ENCODE assay signal across 8 cellular contexts in genomic region chr1:26889580-26890466, GRCh38. TPM values are rescaled to one million over a fixed set of nuclear protein-coding genes. Genes with fewer than 3 reads are reported as not detected.
DNase-seq lines count a peak whose midpoint lies in the region; TF ChIP-seq lines count a peak whose summit lies in the region.

Gene GPN2, minus strand, starts transcription at chr1:26890283. Its CDS starts 187 bp downstream, at chr1:26890096.

- TF ChIP-seq CTCF in GM10248 (IDR thresholded peaks at IDR 0.05; ENCODE audit: control extremely low read depth, extremely low read depth, low read depth, missing control alignments) (no peak), HFFc6 (IDR thresholded peaks at IDR 0.05) (no peak), NB4 (IDR thresholded peaks at IDR 0.05; ENCODE audit: low read depth, low read length) (no peak), left ventricle myocardium inferior (IDR thresholded peaks at IDR 0.05; ENCODE audit: borderline replicate concordance) (no peak), prostate gland (IDR thresholded peaks at IDR 0.05) (peak in 2 of 4 experiments; percentile 7)

- intact Hi-C loops in left ventricle myocardium inferior (cut with micrococcal nuclease): no loop called here
- intact Hi-C loops in prostate gland (cut with DNase I): no loop called here

- DNase-seq in GM10248 (ENCODE audit: extremely low spot score) (peak; percentile 94), HFFc6 (peak; percentile 60), NB4 (ENCODE audit: low read depth) (peak; percentile 85), amniotic stem cell (lab: John Stamatoyannopoulos, UW) (peak; percentile 67), left ventricle myocardium inferior (peak; percentile 80), prostate gland (ENCODE audit: low spot score) (peak; percentile 72), ureter (ENCODE audit: low spot score) (peak; percentile 81)

- H3K4me3 Mint-ChIP-seq in HFFc6: peak within 1 kb of the TSS; percentile 91
- peak within 1 kb of the TSS; percentile 94 for H3K4me3 Mint-ChIP-seq in T-helper 1 cell treated with Interleukin-12 subunit alpha and Interleukin-12 subunit beta and Interleukin-4 antibody, amounts not matched to agents 30 μg/mL and 1 μg/mL, for 36 hours

- H3K27ac Mint-ChIP-seq in HFFc6: peak within 1 kb of the TSS; percentile 93
- peak within 1 kb of the TSS; percentile 91 for H3K27ac Mint-ChIP-seq in T-helper 1 cell treated with Interleukin-12 subunit alpha and Interleukin-12 subunit beta and Interleukin-4 antibody, amounts not matched to agents 30 μg/mL and 1 μg/mL, for 36 hours

- H3K36me3 ChIP-seq in left ventricle myocardium inferior (peaks cover 76% of the 10 kb centered on the region), prostate gland (peaks cover 13 to 18% of the 10 kb centered on the region in 2 donors)

- H3K9me3 Mint-ChIP-seq in HFFc6: no peaks in the 10 kb centered on the region
- H3K9me3 Mint-ChIP-seq in T-helper 1 cell treated with Interleukin-12 subunit alpha and Interleukin-12 subunit beta and Interleukin-4 antibody, amounts not matched to agents 30 μg/mL and 1 μg/mL, for 36 hours: no peaks in the 10 kb centered on the region

- POLR2A ChIA-PET in GM10248 (lab: Yijun Ruan, JAX): interaction anchor here (0.5 to 2.2 kb wide), 5 partner anchors 10 to 404 kb away, joined by 3 to 11 read pairs (median 5); partner anchors contain the start of genes GPATCH3 and SLC9A1

- WGBS in prostate gland: 2% methylated on average over 52 of the region's 89 CpGs

- H3K27ac ChIP-seq in left ventricle myocardium inferior (replicated peaks) (peak within 1 kb of the TSS; percentile 90), prostate gland (peak within 1 kb of the TSS; percentile 81 to 92)

- peaks cover 44% of the 10 kb centered on the region for H3K36me3 Mint-ChIP-seq in HFFc6 (ENCODE audit: low read depth)
- peaks cover 43% of the 10 kb centered on the region for H3K36me3 Mint-ChIP-seq in T-helper 1 cell treated with Interleukin-12 subunit alpha and Interleukin-12 subunit beta and Interleukin-4 antibody, amounts not matched to agents 30 μg/mL and 1 μg/mL, for 36 hours (ENCODE audit: low read depth)

- no peaks in the 10 kb centered on the region; the same call in 1 of the 2 replicates for H3K27me3 Mint-ChIP-seq in HFFc6 (ENCODE audit: insufficient read depth)
- no peaks in the 10 kb centered on the region for H3K27me3 Mint-ChIP-seq in T-helper 1 cell treated with Interleukin-12 subunit alpha and Interleukin-12 subunit beta and Interleukin-4 antibody, amounts not matched to agents 30 μg/mL and 1 μg/mL, for 36 hours (ENCODE audit: low read depth)

- H3K27me3 ChIP-seq in left ventricle myocardium inferior (ENCODE audit: low read depth) (no peaks in the 10 kb centered on the region), prostate gland (replicated peaks; ENCODE audit: insufficient read depth) (no peaks in the 10 kb centered on the region)

- CTCF ChIA-PET in GM10248 (lab: Yijun Ruan, JAX): interaction anchor here (0.8 to 5.0 kb wide), 9 partner anchors 9 to 362 kb away, joined by 3 to 33 read pairs (median 4); partner anchors contain the start of gene GPATCH3

- H3K4me3 ChIP-seq in NB4 (ENCODE audit: low read depth, low read length) (peak within 1 kb of the TSS; percentile 84), left ventricle myocardium inferior (peak within 1 kb of the TSS; percentile 93), prostate gland (peak within 1 kb of the TSS; percentile 92 to 93)

- H3K4me1 ChIP-seq in left ventricle myocardium inferior (peaks cover 43% of the 10 kb centered on the region), prostate gland (replicated peaks) (peaks cover 6% of the 10 kb centered on the region)

- H3K9me3 ChIP-seq in left ventricle myocardium inferior (replicated peaks) (no peaks in the 10 kb centered on the region), prostate gland (no peaks in the 10 kb centered on the region)

- peaks cover 24% of the 10 kb centered on the region for H3K4me1 Mint-ChIP-seq in HFFc6 (ENCODE audit: low read depth)
- peaks cover 27% of the 10 kb centered on the region for H3K4me1 Mint-ChIP-seq in T-helper 1 cell treated with Interleukin-12 subunit alpha and Interleukin-12 subunit beta and Interleukin-4 antibody, amounts not matched to agents 30 μg/mL and 1 μg/mL, for 36 hours (ENCODE audit: low read depth)

- TF ChIP-seq POLR2A in NB4 (IDR thresholded peaks at IDR 0.05; ENCODE audit: extremely low read depth, insufficient read length) (peak; percentile 89), prostate gland (IDR thresholded peaks at IDR 0.05) (peak; percentile 65)

RNA-seq across cellular contexts. Expression of gene GPN2, which starts in this region (rescaled TPM):
- 10 to 100 TPM; 28.4 to 39.3 (median 36.1) TPM for total RNA-seq in HFFc6 (2021; fragmentation: NEBNext Ultra II Directional; extraction: Animal tissue kit (Norgen Biotek cat#: 25700))
- total RNA-seq in left ventricle myocardium inferior (14.9 TPM), prostate gland (10 to 100 TPM; 15.7 to 26.0 TPM), ureter (47.3 TPM)

Comparison
In these comparisons a context has a peak if more than half of its experiments do, and no peak if none do; other contexts are left out.
1. Peak in every context shown above with its lines: DNase-seq, H3K4me3 ChIP-seq and H3K27ac ChIP-seq.